ENCODE assay signal across 8 cellular contexts in the genomic region with DNA sequence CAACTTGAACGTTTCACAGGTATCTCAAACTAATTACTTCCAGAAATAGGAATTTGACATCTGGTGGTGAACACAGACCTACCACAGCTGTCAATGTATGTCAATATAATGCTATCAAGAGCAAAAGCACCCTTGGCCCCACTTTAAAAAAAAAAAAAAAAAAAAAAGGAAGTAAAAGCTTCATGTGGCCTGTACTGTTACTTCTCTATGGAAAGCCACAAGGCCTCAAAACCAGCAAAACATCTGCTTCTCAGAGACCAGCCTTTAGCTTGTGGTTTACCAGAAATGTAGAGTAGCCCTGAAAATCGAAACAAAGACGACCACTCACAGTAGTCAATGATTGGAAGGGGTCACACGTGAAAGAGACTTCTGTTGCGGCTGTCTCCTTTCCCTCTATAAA.
DNase-seq lines count a peak whose midpoint lies in the region; ATAC-seq and TF ChIP-seq lines count a peak whose summit lies in the region.

No MANE protein-coding gene starts in this region.

- H3K4me2 ChIP-seq in OCI-LY1 (ENCODE audit: low read length), result peak overlapping the region; percentile 84

- H3K9ac ChIP-seq in OCI-LY1 (ENCODE audit: low read length), result peak overlapping the region; percentile 68

- no peaks in the 10 kb centered on the region for H4K20me1 ChIP-seq in OCI-LY1 (ENCODE audit: insufficient read depth, low read length)

- intact Hi-C loops in lower leg skin (cut with DNase I; ENCODE audit: low total_unique reads), result no loop called here

- peak overlapping the region; percentile 99 for H3K27ac ChIP-seq in OCI-LY1 (ENCODE audit: low read depth, low read length, poor library complexity, severe bottlenecking)

- H3K36me3 ChIP-seq in OCI-LY1 (ENCODE audit: insufficient read depth, low read length), result peaks cover 4% of the 10 kb centered on the region; the same call in 1 of the 2 replicates

- ATAC-seq in GM18861 (IDR thresholded peaks at IDR 0.05; ENCODE audit: unreplicated experiment), result peak; percentile 42
- ATAC-seq in HG02678 (IDR thresholded peaks at IDR 0.05; ENCODE audit: unreplicated experiment), result peak; percentile 64

- WGBS in lower leg skin, 2 donors, result 72 to 74% methylated on average over 5 of the region's 5 CpGs

- H3K4me3 ChIP-seq in OCI-LY1 (ENCODE audit: low read depth, low read length, poor library complexity, severe bottlenecking) (peak overlapping the region; percentile 33), lower leg skin (ENCODE audit: low read depth, poor library complexity, severe bottlenecking) (no peak overlapping the region)

- no peaks in the 10 kb centered on the region for H3K9me3 ChIP-seq in OCI-LY1 (ENCODE audit: low read length)

- H2AFZ ChIP-seq in OCI-LY1 (ENCODE audit: low read length), result no peak overlapping the region

- no peak for TF ChIP-seq POLR2A in lower leg skin (IDR thresholded peaks at IDR 0.05)

- peaks cover 9% of the 10 kb centered on the region for H3K79me2 ChIP-seq in OCI-LY1 (ENCODE audit: insufficient read depth, low read length)

- H3K27me3 ChIP-seq in OCI-LY1 (ENCODE audit: insufficient read depth, low read length), result no peaks in the 10 kb centered on the region

- TF ChIP-seq CTCF in OCI-LY1 (IDR thresholded peaks at IDR 0.05; ENCODE audit: low read length), result no peak
- no peak for TF ChIP-seq CTCF in lower leg skin (IDR thresholded peaks at IDR 0.05)

- no peaks in the 10 kb centered on the region for H3K9me2 ChIP-seq in OCI-LY1 (ENCODE audit: low read depth, low read length)

- H3K4me1 ChIP-seq in OCI-LY1 (ENCODE audit: insufficient read depth, low read length, severe bottlenecking), result peaks cover 87% of the 10 kb centered on the region

- H3F3A ChIP-seq in OCI-LY1 (ENCODE audit: insufficient read depth, low read length), result 0 out of 2 replicates have a peak, but pooled peaks cover 9% of the 10 kb centered on the region

- DNase-seq in germinal center (ENCODE audit: low spot score), result peak; percentile 62
- DNase-seq in NCI-H1105 treated with DMSO at 0.1 percent for 48 hours (lab: John Stamatoyannopoulos, UW), result no peak
- no peak for DNase-seq in stimulated activated CD4-positive, alpha-beta T cell treated with anti-CD3 and anti-CD28 coated beads, Interleukin-2, amount 100 ng/mL, for 48 hours
- no peak for DNase-seq in lower leg skin (ENCODE audit: low spot score in 2 of 2)
- DNase-seq in activated CD4-positive, alpha-beta T cell treated with anti-CD3 and anti-CD28 coated beads, Interleukin-2, amount 50 U/mL, for 1 hour, result no peak
